22 cellular contexts compared by ENCODE assay signal in the genomic region with DNA sequence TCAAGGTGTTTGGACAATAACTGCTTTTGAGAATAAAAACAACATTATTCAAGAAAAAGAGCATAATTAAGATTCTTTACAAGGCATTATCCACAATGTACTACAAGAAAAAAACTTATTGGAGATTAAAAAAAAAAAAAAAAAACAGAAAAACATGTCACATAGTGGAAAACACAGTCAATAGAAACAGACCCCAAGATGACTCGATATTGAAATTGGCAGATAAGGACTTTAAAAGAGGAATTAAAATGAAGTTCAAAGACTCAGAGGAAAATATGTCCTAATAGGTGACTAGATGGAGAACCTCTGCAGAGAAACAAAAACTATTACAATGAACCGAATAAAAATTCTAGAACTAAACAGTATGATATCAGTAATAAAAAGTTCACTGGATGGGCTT.
"Had no signal": no experiment of that assay in that cellular context is flagged by ENCODE, and none has a peak within 500 bp of the region (broad histone marks: within the 10 kb centered on the region; RNA-seq: fewer than 3 reads in every experiment).

No MANE protein-coding gene starts in this region.

- H3K36me3 ChIP-seq: colonic mucosa, esophagus muscularis mucosa, esophagus squamous epithelium, gastrocnemius medialis, gastroesophageal sphincter, heart left ventricle, heart right ventricle had no signal

- H3K4me3 ChIP-seq: colonic mucosa, coronary artery, dorsolateral prefrontal cortex, esophagus muscularis mucosa, esophagus squamous epithelium, gastrocnemius medialis, gastroesophageal sphincter, heart left ventricle, heart right ventricle had no signal

- H3K27ac ChIP-seq: colonic mucosa, coronary artery, dorsolateral prefrontal cortex, epithelial cell of prostate, esophagus muscularis mucosa, esophagus squamous epithelium, foreskin keratinocyte, gastrocnemius medialis, gastroesophageal sphincter, heart left ventricle, heart right ventricle had no signal

- H3K9me3 ChIP-seq: colonic mucosa, gastrocnemius medialis had no signal

- DNase-seq: colonic mucosa; cortex of kidney; dermis blood vessel endothelial cell; dorsolateral prefrontal cortex; effector CD4-positive, alpha-beta T cell; effector CD8-positive, alpha-beta T cell; effector memory CD4-positive, alpha-beta T cell; effector memory CD8-positive, alpha-beta T cell; endodermal cell; erythroblast; esophagus squamous epithelium; foreskin fibroblast; foreskin keratinocyte; foreskin melanocyte; gastrocnemius medialis; glutamatergic neuron; heart left ventricle; heart right ventricle had no signal

- H3K4me1 ChIP-seq: colonic mucosa, esophagus muscularis mucosa, esophagus squamous epithelium, foreskin keratinocyte, gastrocnemius medialis, gastroesophageal sphincter, heart left ventricle, heart right ventricle had no signal
